8 cellular contexts compared by ENCODE assay signal in the genomic region with DNA sequence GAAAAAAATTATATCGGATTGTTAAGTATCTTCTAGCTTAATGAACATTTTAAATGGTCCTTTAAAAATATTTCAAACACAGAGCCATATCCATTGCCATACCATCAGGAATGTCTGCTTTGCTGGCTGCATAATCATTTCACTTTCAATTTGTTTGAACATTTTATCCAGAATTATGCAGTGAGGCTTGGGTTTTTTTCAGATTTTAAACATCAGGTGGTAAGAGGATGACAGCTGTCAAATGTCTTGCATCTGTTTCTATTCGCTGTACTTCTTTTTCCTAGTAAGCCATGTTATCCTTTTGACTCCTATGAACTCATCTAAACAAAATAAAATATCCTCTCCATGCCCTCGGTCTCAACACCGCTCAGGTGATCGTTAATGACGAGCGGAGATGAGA. TPM values are rescaled to one million over a fixed set of nuclear protein-coding genes. Genes with fewer than 3 reads are reported as not detected.
DNase-seq lines count a peak whose midpoint lies in the region; ATAC-seq, FAIRE-seq and TF ChIP-seq lines count a peak whose summit lies in the region.

No MANE protein-coding gene starts in this region.

- peak overlapping the region; percentile 94 for H3K4me3 Mint-ChIP-seq in activated CD8-positive, alpha-beta memory T cell treated with anti-CD3 and anti-CD28 coated beads, Interleukin-2, amount 10 ng/mL, durations not matched to agents 7 days and 5 days
- H3K4me3 Mint-ChIP-seq in activated T-helper 17 cell treated with anti-CD3 and anti-CD28 coated beads, Interleukin-2, amount 50 U/mL, for 72 hours: peak overlapping the region; percentile 97

- intact Hi-C loops in kidney (cut with DNase I): no loop called here
- intact Hi-C loops in thyroid gland (cut with DNase I): no loop called here

- no peak for TF ChIP-seq POLR2A in thyroid gland (IDR thresholded peaks at IDR 0.05)

- peaks cover 3% of the 10 kb centered on the region for H3K9me3 Mint-ChIP-seq in activated CD8-positive, alpha-beta memory T cell treated with anti-CD3 and anti-CD28 coated beads, Interleukin-2, amount 10 ng/mL, durations not matched to agents 7 days and 5 days (ENCODE audit: low read depth)
- H3K9me3 Mint-ChIP-seq in activated T-helper 17 cell treated with anti-CD3 and anti-CD28 coated beads, Interleukin-2, amount 50 U/mL, for 72 hours: no peaks in the 10 kb centered on the region

- H3K4me3 ChIP-seq in kidney (ENCODE audit: low read length in 2 of 2) (peak overlapping the region; percentile 89 to 90), thyroid gland (replicated peaks in 1 of 3) (peak overlapping the region; percentile 70 to 97 (median 86))

- H3K36me3 Mint-ChIP-seq in activated CD8-positive, alpha-beta memory T cell treated with anti-CD3 and anti-CD28 coated beads, Interleukin-2, amount 10 ng/mL, durations not matched to agents 7 days and 5 days: peaks cover 22% of the 10 kb centered on the region
- peaks cover 48% of the 10 kb centered on the region for H3K36me3 Mint-ChIP-seq in activated T-helper 17 cell treated with anti-CD3 and anti-CD28 coated beads, Interleukin-2, amount 50 U/mL, for 72 hours (ENCODE audit: low read depth)

- no peaks in the 10 kb centered on the region for H3K9me3 ChIP-seq in kidney (ENCODE audit: control insufficient read depth in 1 of 2, low read length in 2 of 2)
- H3K9me3 ChIP-seq in thyroid gland: no peaks in the 10 kb centered on the region

- no peak for FAIRE-seq in kidney (lab: Jason Lieb, UNC)

- peak overlapping the region; percentile 97 for H3K27ac Mint-ChIP-seq in activated CD8-positive, alpha-beta memory T cell treated with anti-CD3 and anti-CD28 coated beads, Interleukin-2, amount 10 ng/mL, durations not matched to agents 7 days and 5 days
- peak overlapping the region; percentile 96 for H3K27ac Mint-ChIP-seq in activated T-helper 17 cell treated with anti-CD3 and anti-CD28 coated beads, Interleukin-2, amount 50 U/mL, for 72 hours

- H3K4me1 ChIP-seq in kidney (ENCODE audit: control insufficient read depth in 1 of 2, insufficient read depth in 1 of 2, low read depth in 1 of 2, low read length in 2 of 2): peaks cover 0 to 2% of the 10 kb centered on the region in 2 donors
- peaks cover 0 to 12% of the 10 kb centered on the region in 2 donors for H3K4me1 ChIP-seq in thyroid gland

- TF ChIP-seq CTCF in kidney (IDR thresholded peaks at IDR 0.05; ENCODE audit: borderline replicate concordance, extremely low read depth, insufficient read depth): no peak
- TF ChIP-seq CTCF in thyroid gland (IDR thresholded peaks at IDR 0.05): no peak

- peak overlapping the region; percentile 55 to 57 for H3K9ac ChIP-seq in kidney (ENCODE audit: low read length in 2 of 2)

- H3K27me3 ChIP-seq in thyroid gland: no peaks in the 10 kb centered on the region

- peaks cover 25% of the 10 kb centered on the region for H3K4me1 Mint-ChIP-seq in activated CD8-positive, alpha-beta memory T cell treated with anti-CD3 and anti-CD28 coated beads, Interleukin-2, amount 10 ng/mL, durations not matched to agents 7 days and 5 days
- H3K4me1 Mint-ChIP-seq in activated T-helper 17 cell treated with anti-CD3 and anti-CD28 coated beads, Interleukin-2, amount 50 U/mL, for 72 hours: peaks cover 21% of the 10 kb centered on the region

- DNase-seq in activated CD8-positive, alpha-beta memory T cell treated with anti-CD3 and anti-CD28 coated beads, Interleukin-2, amount 10 ng/mL, durations not matched to agents 7 days and 5 days: no peak
- no peak for DNase-seq in activated CD8-positive, alpha-beta memory T cell treated with anti-CD3 and anti-CD28 coated beads for 24 hours
- DNase-seq in kidney (no peak), thyroid gland (no peak), left lobe of liver (ENCODE audit: low spot score) (no peak)
- no peak for DNase-seq in activated CD8-positive, alpha-beta memory T cell treated with anti-CD3 and anti-CD28 coated beads, Interleukin-2, amount 50 U/mL, for 48 hours

- ATAC-seq in activated CD8-positive, alpha-beta memory T cell treated with anti-CD3 and anti-CD28 coated beads, Interleukin-2, amount 10 ng/mL, durations not matched to agents 7 days and 5 days: no peak
- ATAC-seq in activated T-helper 17 cell treated with anti-CD3 and anti-CD28 coated beads, Interleukin-2, amount 50 U/mL, for 72 hours (replicated peaks): no peak
- ATAC-seq in left lobe of liver: no peak
- ATAC-seq in HG02759 (IDR thresholded peaks at IDR 0.05; ENCODE audit: unreplicated experiment): no peak

- H3K27me3 Mint-ChIP-seq in activated CD8-positive, alpha-beta memory T cell treated with anti-CD3 and anti-CD28 coated beads, Interleukin-2, amount 10 ng/mL, durations not matched to agents 7 days and 5 days: no peaks in the 10 kb centered on the region
- no peaks in the 10 kb centered on the region for H3K27me3 Mint-ChIP-seq in activated T-helper 17 cell treated with anti-CD3 and anti-CD28 coated beads, Interleukin-2, amount 50 U/mL, for 72 hours

- CTCF ChIA-PET in activated CD8-positive, alpha-beta memory T cell treated with anti-CD3 and anti-CD28 coated beads, Interleukin-2, amount 10 ng/mL, durations not matched to agents 7 days and 5 days (lab: Charles Lee): interaction anchor here (0.7 to 3.7 kb wide), 5 partner anchors 9 to 746 kb away, joined by 3 to 17 read pairs (median 4); no protein-coding TSS in a partner anchor

- H3K36me3 ChIP-seq in kidney (ENCODE audit: control insufficient read depth in 1 of 2, insufficient read depth in 2 of 2, low read length in 2 of 2) (no peaks in the 10 kb centered on the region), thyroid gland (no peaks in the 10 kb centered on the region)

- H3K27ac ChIP-seq in kidney (ENCODE audit: low read depth in 2 of 2, low read length in 2 of 2) (peak overlapping the region in 1 of 2 donors; percentile 27), thyroid gland (peak overlapping the region; percentile 57 to 91 (median 89))

- 8 to 10% methylated on average over 7 of the region's 7 CpGs for WGBS in thyroid gland, 2 donors

RNA-seq across cellular contexts. Expression of a gene that starts 0.8 kb away (rescaled TPM):
- 10 to 100 TPM; 72.1 to 94.7 TPM for total RNA-seq in activated CD8-positive, alpha-beta memory T cell treated with anti-CD3 and anti-CD28 coated beads, Interleukin-2, amount 10 ng/mL, durations not matched to agents 7 days and 5 days
- total RNA-seq in activated T-helper 17 cell treated with anti-CD3 and anti-CD28 coated beads, Interleukin-2, amount 50 U/mL, for 72 hours: 10 to 100 TPM; 79.0 to 86.3 TPM
- total RNA-seq in kidney: 38.4 TPM
- polyA plus RNA-seq in kidney (ENCODE audit: insufficient read depth, low read depth, low replicate concordance): 14.5 TPM
- 10 to 100 TPM; 38.0 to 65.2 (median 46.0) TPM for total RNA-seq in thyroid gland
- 16.1 TPM for total RNA-seq in left lobe of liver

RNA-seq across cellular contexts. Expression of a gene that starts 41.4 kb away (rescaled TPM):
- not detected for total RNA-seq in activated CD8-positive, alpha-beta memory T cell treated with anti-CD3 and anti-CD28 coated beads, Interleukin-2, amount 10 ng/mL, durations not matched to agents 7 days and 5 days
- not detected for total RNA-seq in activated T-helper 17 cell treated with anti-CD3 and anti-CD28 coated beads, Interleukin-2, amount 50 U/mL, for 72 hours
- not detected for total RNA-seq in kidney
- polyA plus RNA-seq in kidney (ENCODE audit: insufficient read depth, low read depth, low replicate concordance): 0.41 TPM
- total RNA-seq in thyroid gland: under 1 TPM in 2 of 4 donors, not detected in 2; 0.20 to 0.27 TPM
- 22.0 TPM for total RNA-seq in left lobe of liver

Comparison
In these comparisons a context has a peak if more than half of its experiments do, and no peak if none do; other contexts are left out.
1. RNA of a gene that starts 41.4 kb away (total RNA-seq): 22.0 TPM in left lobe of liver (single experiment); 0.20 to 0.27 TPM in thyroid gland, not detected in activated CD8-positive, alpha-beta memory T cell treated with anti-CD3 and anti-CD28 coated beads, Interleukin-2, amount 10 ng/mL, durations not matched to agents 7 days and 5 days, not detected in activated T-helper 17 cell treated with anti-CD3 and anti-CD28 coated beads, Interleukin-2, amount 50 U/mL, for 72 hours and not detected in kidney (single experiment); every median in the first group is over 10 times any median in the second.